17 cellular contexts compared by ENCODE assay signal in genomic region chr1:240562111-240562590, GRCh38. TPM values are rescaled to one million over a fixed set of nuclear protein-coding genes. Genes with fewer than 3 reads are reported as not detected.
A peak's percentile ranks its signal among the peaks of the same experiment; 100 is the strongest.
DNase-seq lines count a peak whose midpoint lies in the region; ATAC-seq and TF ChIP-seq lines count a peak whose summit lies in the region.
"Had no signal": no experiment of that assay in that cellular context is flagged by ENCODE, and none has a peak within 500 bp of the region (broad histone marks: within the 10 kb centered on the region; RNA-seq: fewer than 3 reads in every experiment).

No MANE protein-coding gene starts in this region.

- in situ Hi-C loops in transverse colon (cut with MboI; ENCODE audit: low pct_ligation_motif_present in 1 of 4, low pct_unique_long_range_greater_than_20kb in 1 of 4, low sequenced_read_pairs in 3 of 4) = no loop called here

- DNase-seq in DND-41 (no peak), MM.1S (peak; percentile 54), RPMI8226 (peak; percentile 49), iris pigment epithelial cell (ENCODE audit: low read depth) (peak; percentile 78), NCI-H510A (lab: John Stamatoyannopoulos, UW) (no peak), Right ventricle myocardium superior (no peak), transverse colon (no peak)
- DNase-seq: activated CD8-positive, alpha-beta memory T cell treated with anti-CD3 and anti-CD28 coated beads, Interleukin-2, amount 50 U/mL, for 48 hours; effector memory CD4-positive, alpha-beta T cell; GDM1; NCI-H2081 treated with DMSO at 0.1 percent for 48 hours; posterior cingulate gyrus; SHP77 treated with DMSO at 0.1 percent for 48 hours; stimulated activated CD4-positive, alpha-beta T cell treated with anti-CD3 and anti-CD28 coated beads, Interleukin-2, amount 100 ng/mL, for 48 hours; stimulated activated naive B cell treated with anti-CD40 and anti-IgM and Interleukin-4, amounts not matched to agents 10 μg/mL and 1 μg/mL and 100 μg/mL, for 72 hours had no signal

- no peak overlapping the region for H3K9ac ChIP-seq in DND-41 (ENCODE audit: low read depth, low read length)
- peak overlapping the region; percentile 12; the same call in 1 of the 2 replicates for H3K9ac ChIP-seq in MM.1S (ENCODE audit: low read length)

- H3K4me3 ChIP-seq in DND-41 (ENCODE audit: low read depth in 1 of 2, low read length in 2 of 2) (no peak overlapping the region), MM.1S (ENCODE audit: low read length) (0 out of 2 replicates have a peak overlapping the region, but pooled peaks have one; percentile 1), transverse colon (no peak overlapping the region)

- H4K20me1 ChIP-seq in DND-41 (ENCODE audit: insufficient read depth, low read length) (no peaks in the 10 kb centered on the region), MM.1S (ENCODE audit: insufficient read depth, low read length) (no peaks in the 10 kb centered on the region)

- H3F3A ChIP-seq in MM.1S (ENCODE audit: insufficient read depth, low read length) = no peaks in the 10 kb centered on the region; the same call in 1 of the 2 replicates

- 0 out of 3 replicates have a peak, but pooled peaks have one; percentile 29 for ATAC-seq in DND-41 (ENCODE audit: insufficient read depth, low read depth)
- no peak for ATAC-seq in GM19035 (IDR thresholded peaks at IDR 0.05; ENCODE audit: unreplicated experiment)
- ATAC-seq in Right ventricle myocardium superior (ENCODE audit: poor library complexity) = no peak
- ATAC-seq: stimulated activated naive B cell treated with anti-CD40 and anti-IgM and Interleukin-4, amounts not matched to agents 10 μg/mL and 1 μg/mL and 100 μg/mL, for 72 hours had no signal

- H3K27ac ChIP-seq in DND-41 (ENCODE audit: low read length) (no peak overlapping the region), MM.1S (ENCODE audit: low read length) (peak overlapping the region; percentile 59; the same call in 1 of the 2 replicates), transverse colon (no peak overlapping the region)

- TF ChIP-seq POLR2A in transverse colon (IDR thresholded peaks at IDR 0.05) = no peak

- H3K9me2 ChIP-seq in MM.1S (replicated peaks; ENCODE audit: insufficient read depth, low read length) = no peaks in the 10 kb centered on the region

- H3K36me3 ChIP-seq in DND-41 (ENCODE audit: insufficient read depth, low read length) = no peaks in the 10 kb centered on the region
- no peaks in the 10 kb centered on the region for H3K36me3 ChIP-seq in MM.1S (replicated peaks; ENCODE audit: insufficient read depth, low read length)
- H3K36me3 ChIP-seq in transverse colon = no peaks in the 10 kb centered on the region

- no peaks in the 10 kb centered on the region for H3K79me2 ChIP-seq in DND-41 (ENCODE audit: insufficient read depth, low read length)
- no peaks in the 10 kb centered on the region for H3K79me2 ChIP-seq in MM.1S (ENCODE audit: low read length)

- TF ChIP-seq CTCF in DND-41 (IDR thresholded peaks at IDR 0.05; ENCODE audit: borderline replicate concordance, extremely low read depth, low read length, poor library complexity, severe bottlenecking) = no peak
- TF ChIP-seq CTCF in MM.1S (IDR thresholded peaks at IDR 0.05; ENCODE audit: low read length) = no peak
- TF ChIP-seq CTCF in transverse colon (IDR thresholded peaks at IDR 0.05) = no peak

- intact Hi-C loops in Right ventricle myocardium superior (cut with DNase I) (no loop called here), transverse colon (cut with DNase I; ENCODE audit: low total_unique reads) (no loop called here)

- H3K4me2 ChIP-seq in DND-41 (ENCODE audit: insufficient read depth, low read length) = no peak overlapping the region
- peak overlapping the region; percentile 32 for H3K4me2 ChIP-seq in MM.1S (ENCODE audit: low read depth, low read length)

- H3K9me3 ChIP-seq in DND-41 (ENCODE audit: insufficient read depth, low read length, severe bottlenecking) (no peaks in the 10 kb centered on the region), MM.1S (replicated peaks; ENCODE audit: insufficient read depth, low read length) (no peaks in the 10 kb centered on the region), transverse colon (no peaks in the 10 kb centered on the region)

- H3K27me3 ChIP-seq in DND-41 (ENCODE audit: insufficient read depth, low read length, poor library complexity) (no peaks in the 10 kb centered on the region), MM.1S (replicated peaks; ENCODE audit: insufficient read depth, low read length) (no peaks in the 10 kb centered on the region), transverse colon (no peaks in the 10 kb centered on the region)

- H2AFZ ChIP-seq in DND-41 (ENCODE audit: low read depth, low read length) (no peak overlapping the region), MM.1S (ENCODE audit: low read length) (0 out of 2 replicates have a peak overlapping the region, but pooled peaks have one; percentile 29)

- WGBS in transverse colon (ENCODE audit: low coverage in 1 of 2), 2 donors = 75 to 85% methylated on average over 6 to 7 of the region's 7 CpGs

- H3K4me1 ChIP-seq in DND-41 (ENCODE audit: insufficient read depth, low read length) = no peaks in the 10 kb centered on the region
- H3K4me1 ChIP-seq in MM.1S (ENCODE audit: low read length) = peaks cover 4% of the 10 kb centered on the region; the same call in 1 of the 2 replicates
- no peaks in the 10 kb centered on the region for H3K4me1 ChIP-seq in transverse colon

- no peak for TF ChIP-seq EP300 in transverse colon (IDR thresholded peaks at IDR 0.05; ENCODE audit: low read depth)

RNA-seq across cellular contexts. Expression of gene GREM2, which starts 49.8 kb away (rescaled TPM):
- total RNA-seq in Right ventricle myocardium superior (not detected), transverse colon (10 to 100 TPM in 1 of 4 donors, 1 to 10 TPM in 3; 2.8 to 13.1 (median 4.9) TPM)
- total RNA-seq: B cell had no signal

Comparison
In these comparisons a context has a peak if more than half of its experiments do, and no peak if none do; other contexts are left out.
1. DNase-seq: peak in MM.1S (single experiment), RPMI8226 (single experiment) and iris pigment epithelial cell (single experiment); none in DND-41 (single experiment), NCI-H510A (single experiment), Right ventricle myocardium superior (single experiment) and transverse colon (single experiment).